In genomic region chr20:53579581-53580375, GRCh38 we compare ENCODE assay signal across 8 cellular contexts. TPM values are rescaled to one million over a fixed set of nuclear protein-coding genes. Genes with fewer than 3 reads are reported as not detected.
DNase-seq lines count a peak whose midpoint lies in the region; ATAC-seq and TF ChIP-seq lines count a peak whose summit lies in the region.

No MANE protein-coding gene starts in this region.

- peaks cover 39% of the 10 kb centered on the region for H3K36me3 ChIP-seq in CD8-positive, alpha-beta memory T cell (ENCODE audit: insufficient read depth, low read length)
- H3K36me3 ChIP-seq in Loucy (ENCODE audit: insufficient read depth, low read length): peaks cover 82% of the 10 kb centered on the region

- ATAC-seq in stimulated activated naive CD8-positive, alpha-beta T cell treated with anti-CD3 and anti-CD28 coated beads, Interleukin-15, amount 100 ng/mL, for 72 hours: peak; percentile 61
- ATAC-seq in GM18909 (IDR thresholded peaks at IDR 0.05; ENCODE audit: poor library complexity, unreplicated experiment): no peak

- peak overlapping the region; percentile 62 for H3K9ac ChIP-seq in Loucy (ENCODE audit: low read depth, low read length, poor library complexity, severe bottlenecking)

- DNase-seq in CD8-positive, alpha-beta memory T cell: peak in 2 of 5 donors; percentile 48 to 62
- peak; percentile 36 for DNase-seq in activated naive CD8-positive, alpha-beta T cell treated with anti-CD3 and anti-CD28 coated beads for 36 hours
- no peak for DNase-seq in immature natural killer cell
- DNase-seq in stimulated activated naive CD8-positive, alpha-beta T cell treated with anti-CD3 and anti-CD28 coated beads, Interleukin-15, amount 100 ng/mL, for 72 hours: peak in 1 of 2 donors; percentile 61
- no peak for DNase-seq in occipital lobe (lab: John Stamatoyannopoulos, UW)
- DNase-seq in cortex of kidney (lab: John Stamatoyannopoulos, UW): no peak

- peaks cover 84% of the 10 kb centered on the region for H3K4me1 ChIP-seq in CD8-positive, alpha-beta memory T cell (ENCODE audit: insufficient read depth, low read length)
- peaks cover 38% of the 10 kb centered on the region for H3K4me1 ChIP-seq in Loucy (ENCODE audit: insufficient read depth, low read length, poor library complexity, severe bottlenecking)

- POLR2A ChIA-PET in CD8-positive, alpha-beta memory T cell (lab: Charles Lee): interaction anchor here (0.9 to 2.0 kb wide), 6 partner anchors 12 to 360 kb away, joined by 4 to 10 read pairs (median 6); partner anchors contain the start of gene ZNF217

- H3K27ac ChIP-seq in CD8-positive, alpha-beta memory T cell (ENCODE audit: low read depth, low read length): peak overlapping the region; percentile 68

- H3K27me3 ChIP-seq in CD8-positive, alpha-beta memory T cell (ENCODE audit: insufficient read depth, low read length, poor library complexity, severe bottlenecking): no peaks in the 10 kb centered on the region
- no peaks in the 10 kb centered on the region for H3K27me3 ChIP-seq in Loucy (ENCODE audit: insufficient read depth, low read length, poor library complexity, severe bottlenecking)

- no peaks in the 10 kb centered on the region for H3K9me3 ChIP-seq in CD8-positive, alpha-beta memory T cell (ENCODE audit: low read length)
- no peaks in the 10 kb centered on the region for H3K9me3 ChIP-seq in Loucy (ENCODE audit: insufficient read depth, low read depth, low read length)

- H3K27ac Mint-ChIP-seq in CD8-positive, alpha-beta memory T cell: peak overlapping the region; percentile 88 to 98 (median 92)
- peak overlapping the region; percentile 98 for H3K27ac Mint-ChIP-seq in activated naive CD8-positive, alpha-beta T cell treated with anti-CD3 and anti-CD28 coated beads for 36 hours
- H3K27ac Mint-ChIP-seq in immature natural killer cell: peak overlapping the region; percentile 77 to 95 (median 92)
- peak overlapping the region; percentile 97 to 100 for H3K27ac Mint-ChIP-seq in stimulated activated naive CD8-positive, alpha-beta T cell treated with anti-CD3 and anti-CD28 coated beads, Interleukin-15, amount 100 ng/mL, for 72 hours

- CTCF ChIA-PET in CD8-positive, alpha-beta memory T cell (lab: Charles Lee): interaction anchor here (0.7 to 8.9 kb wide), 20 partner anchors 10 to 360 kb away, joined by 3 to 83 read pairs (median 4); partner anchors contain the start of gene ZNF217

- no peak overlapping the region for H2AFZ ChIP-seq in Loucy (ENCODE audit: low read length)

- H3K9me3 Mint-ChIP-seq in CD8-positive, alpha-beta memory T cell: no peaks in the 10 kb centered on the region
- no peaks in the 10 kb centered on the region for H3K9me3 Mint-ChIP-seq in activated naive CD8-positive, alpha-beta T cell treated with anti-CD3 and anti-CD28 coated beads for 36 hours
- no peaks in the 10 kb centered on the region for H3K9me3 Mint-ChIP-seq in immature natural killer cell
- no peaks in the 10 kb centered on the region for H3K9me3 Mint-ChIP-seq in stimulated activated naive CD8-positive, alpha-beta T cell treated with anti-CD3 and anti-CD28 coated beads, Interleukin-15, amount 100 ng/mL, for 72 hours

- peak overlapping the region; percentile 84 to 98 (median 89) for H3K4me3 Mint-ChIP-seq in CD8-positive, alpha-beta memory T cell
- peak overlapping the region; percentile 90 for H3K4me3 Mint-ChIP-seq in activated naive CD8-positive, alpha-beta T cell treated with anti-CD3 and anti-CD28 coated beads for 36 hours
- H3K4me3 Mint-ChIP-seq in immature natural killer cell: peak overlapping the region; percentile 57 to 96 (median 70)
- peak overlapping the region; percentile 85 to 93 for H3K4me3 Mint-ChIP-seq in stimulated activated naive CD8-positive, alpha-beta T cell treated with anti-CD3 and anti-CD28 coated beads, Interleukin-15, amount 100 ng/mL, for 72 hours

- H3K4me3 ChIP-seq in CD8-positive, alpha-beta memory T cell (ENCODE audit: low read length): peak overlapping the region; percentile 61
- peak overlapping the region; percentile 67 for H3K4me3 ChIP-seq in Loucy (ENCODE audit: low read length, poor library complexity, severe bottlenecking)

- H3K4me1 Mint-ChIP-seq in CD8-positive, alpha-beta memory T cell: peaks cover 84 to 94% (median 84%) of the 10 kb centered on the region in 3 donors
- peaks cover 82% of the 10 kb centered on the region for H3K4me1 Mint-ChIP-seq in activated naive CD8-positive, alpha-beta T cell treated with anti-CD3 and anti-CD28 coated beads for 36 hours
- H3K4me1 Mint-ChIP-seq in immature natural killer cell: peaks cover 70 to 100% of the 10 kb centered on the region in 2 donors
- peaks cover 80% of the 10 kb centered on the region for H3K4me1 Mint-ChIP-seq in stimulated activated naive CD8-positive, alpha-beta T cell treated with anti-CD3 and anti-CD28 coated beads, Interleukin-15, amount 100 ng/mL, for 72 hours

- peak overlapping the region; percentile 90 for H3K4me2 ChIP-seq in Loucy (ENCODE audit: low read depth, low read length, poor library complexity, severe bottlenecking)

- H3K27me3 Mint-ChIP-seq in CD8-positive, alpha-beta memory T cell: no peaks in the 10 kb centered on the region
- no peaks in the 10 kb centered on the region for H3K27me3 Mint-ChIP-seq in activated naive CD8-positive, alpha-beta T cell treated with anti-CD3 and anti-CD28 coated beads for 36 hours
- peaks cover 0 to 2% (median 0%) of the 10 kb centered on the region in 3 donors for H3K27me3 Mint-ChIP-seq in immature natural killer cell (ENCODE audit: low read depth in 3 of 3)
- no peaks in the 10 kb centered on the region for H3K27me3 Mint-ChIP-seq in stimulated activated naive CD8-positive, alpha-beta T cell treated with anti-CD3 and anti-CD28 coated beads, Interleukin-15, amount 100 ng/mL, for 72 hours

- no peaks in the 10 kb centered on the region for H3K9me2 ChIP-seq in Loucy (replicated peaks; ENCODE audit: low read depth, low read length)

- peaks cover 15% of the 10 kb centered on the region; the same call in 1 of the 2 replicates for H3F3A ChIP-seq in Loucy (ENCODE audit: low read depth)

- peaks cover 23 to 77% (median 35%) of the 10 kb centered on the region in 3 donors for H3K36me3 Mint-ChIP-seq in CD8-positive, alpha-beta memory T cell
- peaks cover 77% of the 10 kb centered on the region for H3K36me3 Mint-ChIP-seq in activated naive CD8-positive, alpha-beta T cell treated with anti-CD3 and anti-CD28 coated beads for 36 hours
- peaks cover 24 to 53% (median 38%) of the 10 kb centered on the region in 3 donors for H3K36me3 Mint-ChIP-seq in immature natural killer cell

- TF ChIP-seq CTCF in Loucy (conservative IDR thresholded peaks at IDR 0.05; ENCODE audit: low read length): 0 out of 2 replicates have a peak, but pooled peaks have one; percentile 8

- peaks cover 64% of the 10 kb centered on the region for H4K20me1 ChIP-seq in Loucy (ENCODE audit: insufficient read depth, low read length, poor library complexity, severe bottlenecking)

- peaks cover 100% of the 10 kb centered on the region for H3K79me2 ChIP-seq in Loucy (ENCODE audit: insufficient read depth, low read length)

RNA-seq across cellular contexts. Expression of gene ZNF217, which starts 13.9 kb away (rescaled TPM):
- 10 to 100 TPM; 52.5 to 54.3 TPM for total RNA-seq in CD8-positive, alpha-beta memory T cell
- 24.0 TPM for polyA plus RNA-seq in CD8-positive, alpha-beta memory T cell
- total RNA-seq in activated naive CD8-positive, alpha-beta T cell treated with anti-CD3 and anti-CD28 coated beads for 36 hours: 10 to 100 TPM; 55.6 to 59.0 TPM
- polyA plus RNA-seq in immature natural killer cell: 10 to 100 TPM in 2 of 3 donors, 1 to 10 TPM in 1; 10.0 to 33.5 (median 16.2) TPM
- 7.3 TPM for total RNA-seq in occipital lobe
